In genomic region chr14:74756326-74756725, GRCh38 we compare ENCODE assay signal across 3 cellular contexts.
A peak's percentile ranks its signal among the peaks of the same experiment; 100 is the strongest.
TF ChIP-seq lines count a peak whose summit lies in the region.

No MANE protein-coding gene starts in this region.

TF ChIP-seq in SK-N-SH, 30 proteins besides CTCF, POLR2A, EP300 and RAD21:
- TF ChIP-seq USF1 (IDR thresholded peaks at IDR 0.05; ENCODE audit: borderline replicate concordance, low read depth) (no peak), REST (IDR thresholded peaks at IDR 0.05; ENCODE audit: low read depth, low read length) (peak; percentile 72), FOSL2 (IDR thresholded peaks at IDR 0.05; ENCODE audit: borderline replicate concordance, low read depth) (no peak), CHD2 (IDR thresholded peaks at IDR 0.05; ENCODE audit: low read length, partially characterized antibody) (no peak)

TF ChIP-seq in SK-N-SH treated with all-trans-retinoic acid at 6 μM for 48 hours, 23 proteins besides CTCF, POLR2A, EP300 and RAD21:
- TF ChIP-seq TOX (CRISPR knock-in tag; IDR thresholded peaks at IDR 0.05; ENCODE audit: borderline replicate concordance) (no peak), CSDC2 (CRISPR knock-in tag; IDR thresholded peaks at IDR 0.05) (no peak), ZFP3 (CRISPR knock-in tag; IDR thresholded peaks at IDR 0.05) (no peak), GLIS3 (CRISPR knock-in tag; IDR thresholded peaks at IDR 0.05) (no peak), PATZ1 (CRISPR knock-in tag; IDR thresholded peaks at IDR 0.05; ENCODE audit: borderline replicate concordance) (no peak), RARB (CRISPR knock-in tag; IDR thresholded peaks at IDR 0.05) (no peak)

TF ChIP-seq in GM12878, 131 proteins besides CTCF, POLR2A, EP300 and RAD21:
- TF ChIP-seq REST (IDR thresholded peaks at IDR 0.05; ENCODE audit: low read depth, low read length) (peak; percentile 43; the same call in 1 of the 2 replicates), KDM1A (IDR thresholded peaks at IDR 0.05; ENCODE audit: borderline replicate concordance) (no peak)
TF ChIP-seq in GM12878: peak in this region for 1.
